23 cellular contexts compared by ENCODE assay signal in genomic region chr2:218478544-218478943, GRCh38. TPM values are rescaled to one million over a fixed set of nuclear protein-coding genes. Genes with fewer than 3 reads are reported as not detected.
DNase-seq lines count a peak whose midpoint lies in the region; ATAC-seq and TF ChIP-seq lines count a peak whose summit lies in the region.
"Had no signal": no experiment of that assay in that cellular context is flagged by ENCODE, and none has a peak within 500 bp of the region (broad histone marks: within the 10 kb centered on the region; RNA-seq: fewer than 3 reads in every experiment).

No MANE protein-coding gene starts in this region.

- BruUV-seq in IMR-90 (replicated peaks; lab: Mats Ljungman, UMichigan): no TSS peak

- no peak overlapping the region for H2BK120ac ChIP-seq in IMR-90 (ENCODE audit: low read depth, low read length)

- dilution Hi-C loops in IMR-90 (cut with HindIII; ENCODE audit: low sequenced_read_pairs, unreplicated experiment): no loop called here

- DNase-seq in cardiac muscle cell (ENCODE audit: low read depth in 1 of 2, low spot score in 1 of 2) (no peak), left cardiac atrium (no peak), IMR-90 (no peak), fibroblast of peridontal ligament (ENCODE audit: extremely low read depth) (peak; percentile 10), DMS 273 (lab: John Stamatoyannopoulos, UW; ENCODE audit: unreplicated experiment) (no peak), NCI-H1436 treated with DMSO at 0.1 percent for 48 hours (lab: John Stamatoyannopoulos, UW) (no peak), NCI-H2081 treated with DMSO at 0.1 percent for 48 hours (lab: John Stamatoyannopoulos, UW) (no peak)
- DNase-seq: CD4-positive, alpha-beta T cell; COR-L47; DND-41; H9; NCI-H1105; NCI-H2029 treated with DMSO at 0.1 percent for 48 hours; NCI-H2171; NCI-H345; NCI-H526; OCI-M1; SJCRH30; T-helper 1 cell had no signal

- H3K9me1 ChIP-seq in IMR-90 (ENCODE audit: insufficient read depth, low read length): no peaks in the 10 kb centered on the region

- H3K23ac ChIP-seq in IMR-90 (ENCODE audit: low read depth, low read length): no peak overlapping the region

- no peak overlapping the region for H3K18ac ChIP-seq in IMR-90 (ENCODE audit: low read depth, low read length)

- POLR2A ChIA-PET in IMR-90 (lab: Charles Lee; ENCODE audit: unreplicated experiment): no interaction called here

- no peak overlapping the region for H2BK20ac ChIP-seq in IMR-90 (ENCODE audit: low read depth, low read length)

- H3K9me3 ChIP-seq in cardiac muscle cell (ENCODE audit: low read depth) (no peaks in the 10 kb centered on the region), IMR-90 (ENCODE audit: control insufficient read depth, insufficient read depth, low read length) (no peaks in the 10 kb centered on the region)
- H3K9me3 ChIP-seq: SJCRH30 had no signal

- TF ChIP-seq POLR2A in IMR-90 (IDR thresholded peaks at IDR 0.05; ENCODE audit: low read depth, low read length): no peak

- CTCF ChIA-PET in IMR-90 (lab: Yijun Ruan, JAX): no interaction called here

- H3K79me1 ChIP-seq in IMR-90 (ENCODE audit: low read depth in 1 of 2, low read length in 2 of 2): peaks cover 2 to 3% of the 10 kb centered on the region in 2 experiments; a peak in 2 of 4 replicates

- H3K9ac ChIP-seq in IMR-90 (ENCODE audit: low read depth, low read length): no peak overlapping the region

- no peak overlapping the region for H2BK15ac ChIP-seq in IMR-90 (ENCODE audit: low read depth, low read length)

- H3K4me1 ChIP-seq in cardiac muscle cell (ENCODE audit: low read depth) (peaks cover 29% of the 10 kb centered on the region), IMR-90 (ENCODE audit: control insufficient read depth, insufficient read depth, low read length) (peaks cover 3% of the 10 kb centered on the region; the same call in 1 of the 2 replicates)
- H3K4me1 ChIP-seq: SJCRH30 had no signal

- H3K36me3 ChIP-seq in cardiac muscle cell (peaks cover 22% of the 10 kb centered on the region), IMR-90 (ENCODE audit: control insufficient read depth, insufficient read depth, low read length) (peaks cover 3% of the 10 kb centered on the region)

- no peak for TF ChIP-seq RAD21 in IMR-90 (IDR thresholded peaks at IDR 0.05; ENCODE audit: low read length)

- no peak overlapping the region for H4K5ac ChIP-seq in IMR-90 (ENCODE audit: low read depth, low read length)

- H3K27me3 ChIP-seq in cardiac muscle cell: no peaks in the 10 kb centered on the region
- no peaks in the 10 kb centered on the region for H3K27me3 ChIP-seq in IMR-90 (ENCODE audit: control insufficient read depth, insufficient read depth, low read length)
- H3K27me3 ChIP-seq: SJCRH30 had no signal

- no CpG with 5 or more reads among the region's 2 CpGs for WGBS in IMR-90 (ENCODE audit: extremely low coverage in 2 of 2, insufficient read length in 1 of 2), 2 experiments

- no peak overlapping the region for H3K4me3 ChIP-seq in cardiac muscle cell
- no peak overlapping the region for H3K4me3 ChIP-seq in IMR-90 (ENCODE audit: insufficient read depth, low read depth, low read length)
- H3K4me3 ChIP-seq: SJCRH30 had no signal

- in situ Hi-C loops in IMR-90 (cut with MboI; ENCODE audit: low sequenced_read_pairs): no loop called here

- no peak overlapping the region for H3K4me2 ChIP-seq in IMR-90 (ENCODE audit: low read depth, low read length)

- no peak overlapping the region for H4K8ac ChIP-seq in IMR-90 (ENCODE audit: low read depth in 2 of 2, low read length in 2 of 2)

- H2AK9ac ChIP-seq in IMR-90 (replicated peaks; ENCODE audit: low read depth, low read length, poor library complexity): no peak overlapping the region

- H2AK5ac ChIP-seq in IMR-90 (ENCODE audit: low read depth, low read length): no peak overlapping the region

- H4K20me1 ChIP-seq in IMR-90 (ENCODE audit: insufficient read depth, low read length): no peaks in the 10 kb centered on the region

- TF ChIP-seq CTCF in cardiac muscle cell (IDR thresholded peaks at IDR 0.05; ENCODE audit: low read depth, low read length): no peak
- no peak for TF ChIP-seq CTCF in IMR-90 (conservative IDR thresholded peaks at IDR 0.05; ENCODE audit: low read depth, low read length)

- no peak overlapping the region for H2AFZ ChIP-seq in IMR-90 (replicated peaks; ENCODE audit: low read length, poor library complexity)

- no peak overlapping the region for H3K14ac ChIP-seq in IMR-90 (replicated peaks; ENCODE audit: low read depth, low read length)

- ATAC-seq in left cardiac atrium (no peak), IMR-90 (ENCODE audit: low read depth) (peak; percentile 76), HG02973 (IDR thresholded peaks at IDR 0.05; ENCODE audit: unreplicated experiment) (no peak)

- no peak overlapping the region for H3K4ac ChIP-seq in IMR-90 (ENCODE audit: low read depth, low read length)

- no peak overlapping the region for H4K91ac ChIP-seq in IMR-90 (ENCODE audit: insufficient read depth, low read depth, low read length)

- no peak overlapping the region for H3K56ac ChIP-seq in IMR-90 (ENCODE audit: extremely low read depth, insufficient read depth, low read length)

- peak overlapping the region; percentile 49 for H3K27ac ChIP-seq in cardiac muscle cell
- H3K27ac ChIP-seq in IMR-90 (ENCODE audit: insufficient read depth, low read length): no peak overlapping the region
- H3K27ac ChIP-seq: 22Rv1, SJCRH30 had no signal

- no peak overlapping the region for H2BK5ac ChIP-seq in IMR-90 (ENCODE audit: low read depth, low read length, poor library complexity, severe bottlenecking)

- intact Hi-C loops in left cardiac atrium (cut with DNase I) (no loop called here), IMR-90 (cut with micrococcal nuclease) (loop anchor here (10.0 kb wide), 1 partner anchor 166 kb away; no protein-coding TSS in a partner anchor)

TF ChIP-seq in IMR-90, 13 proteins besides CTCF, POLR2A, EP300 and RAD21:
- TF ChIP-seq RCOR1 (IDR thresholded peaks at IDR 0.05; ENCODE audit: insufficient replicate concordance, low read length) (no peak), CHD1 (IDR thresholded peaks at IDR 0.05; ENCODE audit: low read depth, low read length) (no peak), BHLHE40 (IDR thresholded peaks at IDR 0.05; ENCODE audit: low read depth, low read length) (no peak), CEBPB (IDR thresholded peaks at IDR 0.05; ENCODE audit: low read depth, low read length) (no peak), MAFK (IDR thresholded peaks at IDR 0.05; ENCODE audit: low read depth, low read length) (no peak), NFE2L2 (IDR thresholded peaks at IDR 0.05; ENCODE audit: low read depth, low read length) (no peak), FOS (IDR thresholded peaks at IDR 0.05; ENCODE audit: low read depth, low read length) (no peak), SMC3 (IDR thresholded peaks at IDR 0.05; ENCODE audit: low read depth, low read length) (no peak)

RNA-seq across cellular contexts. Expression of gene VIL1, which starts 59.6 kb away (rescaled TPM):
- total RNA-seq in cardiac muscle cell (0.63 and 1.1 TPM in 2 replicates), left cardiac atrium (not detected), IMR-90 (2012; rRNA removed) (not detected in 2 replicates)
- polyA plus RNA-seq in cardiac muscle cell (0.52 and 0.65 TPM in 2 replicates), IMR-90 (2012; rRNA removed) (not detected in 2 replicates)
- polyA plus RNA-seq in IMR-90 (2012; cell fraction: cytosol; rRNA removed): not detected in 2 replicates
- polyA plus RNA-seq in IMR-90 (2012; cell fraction: nucleus; rRNA removed; ENCODE audit: low replicate concordance): not detected in 2 replicates
- polyA plus RNA-seq: AG04450, BJ had no signal
